9 cellular contexts compared by ENCODE assay signal in the genomic region with DNA sequence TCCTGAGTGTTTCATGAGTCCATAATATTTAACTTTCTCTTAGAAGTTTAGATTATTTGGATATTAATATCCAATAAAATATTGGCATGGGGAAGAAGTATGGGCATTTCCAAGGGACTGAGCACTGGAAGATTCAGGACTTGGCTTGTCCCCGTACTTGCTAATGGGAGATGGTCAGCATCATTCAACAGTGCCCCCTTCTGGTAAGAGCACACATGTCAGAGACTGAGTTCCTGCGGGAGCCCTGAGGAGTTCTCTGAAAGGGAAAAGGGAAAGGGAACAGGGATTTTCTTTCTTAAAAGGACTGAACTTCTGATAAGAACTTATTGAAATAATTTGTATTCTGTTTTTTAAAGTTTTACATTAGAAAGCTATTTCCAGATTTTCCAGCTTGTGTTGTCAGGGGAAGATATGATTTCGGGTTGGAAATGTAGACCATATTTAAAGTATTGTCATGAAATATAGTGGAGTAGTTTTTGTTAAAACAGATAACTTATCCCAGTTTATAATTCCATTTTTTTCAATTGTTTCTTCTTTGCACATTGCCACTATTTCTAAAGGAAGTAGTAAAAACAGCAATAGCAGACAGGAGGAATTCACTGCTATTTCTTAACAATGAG. TPM values are rescaled to one million over a fixed set of nuclear protein-coding genes. Genes with fewer than 3 reads are reported as not detected.
DNase-seq lines count a peak whose midpoint lies in the region; ATAC-seq and TF ChIP-seq lines count a peak whose summit lies in the region.
"Had no signal": no experiment of that assay in that cellular context is flagged by ENCODE, and none has a peak within 500 bp of the region (broad histone marks: within the 10 kb centered on the region; RNA-seq: fewer than 3 reads in every experiment).

No MANE protein-coding gene starts in this region.

- H3K4me3 Mint-ChIP-seq in HFFc6: peak overlapping the region; percentile 61
- no peak overlapping the region for H3K4me3 Mint-ChIP-seq in neural crest cell

- peak; percentile 94 for TF ChIP-seq CTCF in HFFc6 (IDR thresholded peaks at IDR 0.05)
- peak; percentile 90 for TF ChIP-seq CTCF in fibroblast of mammary gland (conservative IDR thresholded peaks at IDR 0.05; ENCODE audit: control insufficient read depth, insufficient read depth, low read depth, low read length)
- TF ChIP-seq CTCF in neural crest cell (conservative IDR thresholded peaks at IDR 0.05): peak; percentile 99
- TF ChIP-seq CTCF in vagina (IDR thresholded peaks at IDR 0.05): peak; percentile 57 to 65 (median 62)

- H3K4me1 ChIP-seq in vagina: no peaks in the 10 kb centered on the region

- no peak for ATAC-seq in HG02840 (IDR thresholded peaks at IDR 0.05; ENCODE audit: low FRiP score, unreplicated experiment)

- intact Hi-C loops in vagina (cut with DNase I): no loop called here

- no peaks in the 10 kb centered on the region for H3K9me3 Mint-ChIP-seq in HFFc6
- no peaks in the 10 kb centered on the region for H3K9me3 Mint-ChIP-seq in neural crest cell

- no peaks in the 10 kb centered on the region for H3K27me3 Mint-ChIP-seq in HFFc6 (ENCODE audit: insufficient read depth)
- H3K27me3 Mint-ChIP-seq in neural crest cell (ENCODE audit: low read depth): no peaks in the 10 kb centered on the region

- no peaks in the 10 kb centered on the region for H3K27me3 ChIP-seq in vagina

- no peaks in the 10 kb centered on the region for H3K36me3 ChIP-seq in vagina

- no peaks in the 10 kb centered on the region for H3K9me3 ChIP-seq in vagina

- no peak overlapping the region for H3K27ac ChIP-seq in vagina

- peaks cover 31% of the 10 kb centered on the region for H3K4me1 Mint-ChIP-seq in HFFc6 (ENCODE audit: low read depth)
- H3K4me1 Mint-ChIP-seq in neural crest cell: no peaks in the 10 kb centered on the region

- no peaks in the 10 kb centered on the region for H3K36me3 Mint-ChIP-seq in HFFc6 (ENCODE audit: low read depth)
- no peaks in the 10 kb centered on the region for H3K36me3 Mint-ChIP-seq in neural crest cell (ENCODE audit: low read depth)

- DNase-seq in COR-L47 (lab: John Stamatoyannopoulos, UW) (peak; percentile 13), HFFc6 (peak; percentile 69), NCI-H526 treated with DMSO at 0.1 percent for 48 hours (lab: John Stamatoyannopoulos, UW) (peak; percentile 63), fibroblast of mammary gland (ENCODE audit: low read depth) (peak; percentile 84), neural crest cell (ENCODE audit: low read depth, low spot score) (peak; percentile 62), vagina (ENCODE audit: extremely low spot score in 2 of 2) (no peak)
- peak; percentile 35 for DNase-seq in activated CD8-positive, alpha-beta memory T cell treated with anti-CD3 and anti-CD28 coated beads, Interleukin-2, amount 50 U/mL, for 4 hours

- TF ChIP-seq POLR2A in vagina (IDR thresholded peaks at IDR 0.05): no peak

- H3K27ac Mint-ChIP-seq in HFFc6 (peak overlapping the region; percentile 42; the same call in 1 of the 2 replicates), neural crest cell (ENCODE audit: unreplicated experiment) (no peak overlapping the region)

- H3K4me3 ChIP-seq in fibroblast of mammary gland (ENCODE audit: control insufficient read depth, low read depth, low read length) (no peak overlapping the region), vagina (no peak overlapping the region)

RNA-seq across cellular contexts. Expression of a gene that starts 59.8 kb away (rescaled TPM):
- total RNA-seq in HFFc6 (2021; fragmentation: NEBNext Ultra II Directional; extraction: Animal tissue kit (Norgen Biotek cat#: 25700)): not detected
- not detected in 2 replicates for total RNA-seq in neural crest cell
- total RNA-seq in vagina: not detected
- total RNA-seq: activated CD8-positive, alpha-beta memory T cell treated with anti-CD3 and anti-CD28 coated beads for 36 hours had no signal

Comparison
In these comparisons a context has a peak if more than half of its experiments do, and no peak if none do; other contexts are left out.
1. DNase-seq: peak in COR-L47 (single experiment), HFFc6 (single experiment), NCI-H526 treated with DMSO at 0.1 percent for 48 hours (single experiment), activated CD8-positive, alpha-beta memory T cell treated with anti-CD3 and anti-CD28 coated beads, Interleukin-2, amount 50 U/mL, for 4 hours (single experiment), fibroblast of mammary gland (single experiment) and neural crest cell (single experiment); none in vagina (0 of 2).
2. Peak in every context shown above with its lines, with median percentiles within 50 percentile points of each other: CTCF ChIP-seq.